1 cellular context compared by ENCODE assay signal in the genomic region with DNA sequence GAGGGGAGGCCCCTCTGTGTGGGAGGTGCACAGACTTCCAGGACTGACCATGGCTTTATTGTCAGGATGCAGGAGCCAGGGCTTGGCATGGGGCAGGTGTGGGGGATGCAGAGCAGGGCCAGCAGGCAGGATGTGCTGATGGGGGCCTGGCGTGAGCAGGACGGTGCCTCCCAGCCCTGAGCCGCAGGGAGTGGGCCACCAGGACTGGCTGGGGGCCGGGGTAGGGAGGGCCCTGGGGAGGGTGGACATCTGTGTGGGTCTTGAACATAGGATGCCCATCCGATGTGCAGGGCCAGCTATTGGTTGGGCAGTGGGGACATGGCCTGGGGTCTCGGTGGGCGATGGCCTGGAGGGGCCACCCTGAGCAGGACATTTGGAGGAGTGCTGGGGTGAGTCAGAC.
TF ChIP-seq lines count a peak whose summit lies in the region.

No MANE protein-coding gene starts in this region.

TF ChIP-seq in SK-N-SH, 30 proteins besides CTCF, POLR2A, EP300 and RAD21 (continued from another document):
- TF ChIP-seq, protein P1, sequence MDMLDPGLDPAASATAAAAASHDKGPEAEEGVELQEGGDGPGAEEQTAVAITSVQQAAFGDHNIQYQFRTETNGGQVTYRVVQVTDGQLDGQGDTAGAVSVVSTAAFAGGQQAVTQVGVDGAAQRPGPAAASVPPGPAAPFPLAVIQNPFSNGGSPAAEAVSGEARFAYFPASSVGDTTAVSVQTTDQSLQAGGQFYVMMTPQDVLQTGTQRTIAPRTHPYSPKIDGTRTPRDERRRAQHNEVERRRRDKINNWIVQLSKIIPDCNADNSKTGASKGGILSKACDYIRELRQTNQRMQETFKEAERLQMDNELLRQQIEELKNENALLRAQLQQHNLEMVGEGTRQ (IDR thresholded peaks at IDR 0.05; ENCODE audit: borderline replicate concordance, low read depth, low read length), result no peak
- TF ChIP-seq CHD2 (IDR thresholded peaks at IDR 0.05; ENCODE audit: low read length, partially characterized antibody) (no peak), RCOR1 (IDR thresholded peaks at IDR 0.05; ENCODE audit: low read length) (no peak), GABPA (IDR thresholded peaks at IDR 0.05; ENCODE audit: low read depth) (no peak), FOSL2 (IDR thresholded peaks at IDR 0.05; ENCODE audit: borderline replicate concordance, low read depth) (no peak), FOXM1 (IDR thresholded peaks at IDR 0.05; ENCODE audit: low read depth) (no peak)
- TF ChIP-seq, protein P2, sequence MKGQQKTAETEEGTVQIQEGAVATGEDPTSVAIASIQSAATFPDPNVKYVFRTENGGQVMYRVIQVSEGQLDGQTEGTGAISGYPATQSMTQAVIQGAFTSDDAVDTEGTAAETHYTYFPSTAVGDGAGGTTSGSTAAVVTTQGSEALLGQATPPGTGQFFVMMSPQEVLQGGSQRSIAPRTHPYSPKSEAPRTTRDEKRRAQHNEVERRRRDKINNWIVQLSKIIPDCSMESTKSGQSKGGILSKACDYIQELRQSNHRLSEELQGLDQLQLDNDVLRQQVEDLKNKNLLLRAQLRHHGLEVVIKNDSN (IDR thresholded peaks at IDR 0.05; ENCODE audit: borderline replicate concordance, low read depth), result no peak
